In the genomic region with DNA sequence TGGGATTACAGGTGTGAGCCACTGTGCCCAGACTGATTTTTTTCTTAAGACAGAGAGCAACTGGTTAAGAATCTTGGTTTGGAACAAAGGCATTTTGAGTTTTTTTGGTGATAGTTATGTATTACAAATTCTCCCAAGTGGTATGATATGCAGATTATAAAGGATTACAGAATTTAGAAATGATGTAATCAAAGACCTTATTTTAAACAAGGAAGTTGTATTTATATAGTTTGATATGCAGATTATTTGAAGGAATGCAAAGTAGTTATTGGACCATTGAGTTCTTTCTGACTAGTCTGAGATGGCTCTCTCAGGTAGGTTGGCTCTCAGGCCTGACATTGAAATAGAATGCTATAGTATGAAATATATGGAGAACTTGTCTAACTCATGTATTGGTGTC, we compare ENCODE assay signal across 28 cellular contexts. TPM values are rescaled to one million over a fixed set of nuclear protein-coding genes. Genes with fewer than 3 reads are reported as not detected.
A peak's percentile ranks its signal among the peaks of the same experiment; 100 is the strongest.
DNase-seq lines count a peak whose midpoint lies in the region; ATAC-seq, FAIRE-seq and TF ChIP-seq lines count a peak whose summit lies in the region.
"Had no signal": no experiment of that assay in that cellular context is flagged by ENCODE, and none has a peak within 500 bp of the region (broad histone marks: within the 10 kb centered on the region; RNA-seq: fewer than 3 reads in every experiment).

No MANE protein-coding gene starts in this region.

- H2AFZ ChIP-seq in HepG2 (ENCODE audit: low read length): no peak overlapping the region

- H3K36me3 ChIP-seq in HepG2 (replicated peaks in 1 of 2; ENCODE audit: control insufficient read depth in 1 of 2, insufficient read depth in 2 of 2, low read length in 2 of 2) (peaks cover 3 to 21% of the 10 kb centered on the region in 2 experiments; a peak in 4 of 5 replicates), right lobe of liver (peaks cover 0 to 15% (median 4%) of the 10 kb centered on the region in 4 donors), small intestine (ENCODE audit: control insufficient read depth in 2 of 2, insufficient read depth in 2 of 2, low read length in 2 of 2) (peaks cover 2 to 11% of the 10 kb centered on the region in 2 donors)

- H3K4me3 Mint-ChIP-seq in T-helper 17 cell: no peak overlapping the region
- no peak overlapping the region for H3K4me3 Mint-ChIP-seq in central memory CD8-positive, alpha-beta T cell
- H3K4me3 Mint-ChIP-seq: CD14-positive monocyte; CD4-positive, alpha-beta memory T cell; CD8-positive, alpha-beta memory T cell had no signal

- H3K4me2 ChIP-seq in HepG2 (ENCODE audit: low read depth, low read length): no peak overlapping the region
- H3K4me2 ChIP-seq: A549, BLaER1 had no signal

- H3K4me1 ChIP-seq in HepG2 (ENCODE audit: insufficient read depth, low read length) (no peaks in the 10 kb centered on the region), right lobe of liver (peaks cover 0 to 9% (median 0%) of the 10 kb centered on the region in 4 donors), small intestine (ENCODE audit: control insufficient read depth in 2 of 2, insufficient read depth in 1 of 2, low read depth in 1 of 2, low read length in 1 of 2) (no peaks in the 10 kb centered on the region)
- H3K4me1 ChIP-seq: BE2C, BLaER1 had no signal

- H3K27me3 Mint-ChIP-seq in T-helper 17 cell: no peaks in the 10 kb centered on the region
- H3K27me3 Mint-ChIP-seq in central memory CD8-positive, alpha-beta T cell: no peaks in the 10 kb centered on the region
- H3K27me3 Mint-ChIP-seq: CD4-positive, alpha-beta memory T cell; CD8-positive, alpha-beta memory T cell had no signal

- in situ Hi-C loops in HepG2 (cut with HindIII; ENCODE audit: extremely low pct_ligation_motif_present, low pct_unique_long_range_greater_than_20kb): no loop called here
- in situ Hi-C loops in ACHN (cut with HindIII; ENCODE audit: low pct_ligation_motif_present, low pct_unique_long_range_greater_than_20kb, low sequenced_read_pairs): no loop called here

- H3K9me3 ChIP-seq in HepG2 (ENCODE audit: low read length) (no peaks in the 10 kb centered on the region), right lobe of liver (no peaks in the 10 kb centered on the region), T-helper 17 cell (ENCODE audit: control insufficient read depth, low read length, poor library complexity, severe bottlenecking) (no peaks in the 10 kb centered on the region), small intestine (ENCODE audit: control insufficient read depth, low read depth) (no peaks in the 10 kb centered on the region)
- H3K9me3 ChIP-seq: A549, BE2C, BLaER1 had no signal

- intact Hi-C loops in HepG2 (cut with micrococcal nuclease; ENCODE audit: unreplicated experiment): no loop called here
- intact Hi-C loops in right lobe of liver (cut with DNase I): no loop called here

- H4K20me1 ChIP-seq in HepG2 (ENCODE audit: insufficient read depth, low read length): no peaks in the 10 kb centered on the region

- no peak for TF ChIP-seq EP300 in HepG2 (IDR thresholded peaks at IDR 0.05; ENCODE audit: low read depth in 2 of 2, low read length in 2 of 2)
- TF ChIP-seq EP300 in HepG2 (CRISPR knock-in tag; IDR thresholded peaks at IDR 0.05; ENCODE audit: borderline replicate concordance): no peak

- CTCF ChIA-PET in HepG2 (lab: Yijun Ruan, JAX; ENCODE audit: low intra/inter-chr PET ratio, low total read pairs): no interaction called here

- peak overlapping the region; percentile 6 for H3K27ac Mint-ChIP-seq in T-helper 17 cell
- H3K27ac Mint-ChIP-seq in central memory CD8-positive, alpha-beta T cell (ENCODE audit: low read depth): peak overlapping the region; percentile 0
- H3K27ac Mint-ChIP-seq: CD14-positive monocyte had no signal

- BruUV-seq in HepG2 (replicated peaks; lab: Mats Ljungman, UMichigan): no TSS peak

- H3K9ac ChIP-seq in HepG2 (ENCODE audit: insufficient read depth, low read depth, low read length): no peak overlapping the region
- H3K9ac ChIP-seq: BLaER1 had no signal

- DNase-seq in HepG2 (ENCODE audit: low spot score) (no peak), right lobe of liver (no peak), T-helper 17 cell (no peak), small intestine (no peak), kidney tubule cell (ENCODE audit: low spot score) (no peak), ACHN (no peak)
- no peak for DNase-seq in central memory CD8-positive, alpha-beta T cell (ENCODE audit: low spot score in 2 of 2)
- DNase-seq: BE2C; C1 segment of cervical spinal cord; CD4-positive, alpha-beta memory T cell; CD4-positive, CD25-positive, alpha-beta regulatory T cell; CD8-positive, alpha-beta memory T cell; COR-L47; DMS 273 treated with DMSO at 0.1 percent for 48 hours; DMS153; DMS53; DMS79; DND-41; EL; GDM1 had no signal

- no peak for TF ChIP-seq RAD21 in HepG2 (CRISPR knock-in tag; IDR thresholded peaks at IDR 0.05)

- H3K9me3 Mint-ChIP-seq in central memory CD8-positive, alpha-beta T cell: no peaks in the 10 kb centered on the region
- H3K9me3 Mint-ChIP-seq: CD4-positive, alpha-beta memory T cell; CD4-positive, CD25-positive, alpha-beta regulatory T cell; CD8-positive, alpha-beta memory T cell had no signal

- no peak for TF ChIP-seq POLR2A in HepG2 (IDR thresholded peaks at IDR 0.05; ENCODE audit: insufficient read depth in 1 of 2, low read depth in 2 of 2, low read length in 2 of 2)
- no peak for TF ChIP-seq POLR2A in right lobe of liver (IDR thresholded peaks at IDR 0.05)

- no peak for TF ChIP-seq CTCF in HepG2 (CRISPR knock-in tag; IDR thresholded peaks at IDR 0.05)
- TF ChIP-seq CTCF in right lobe of liver (IDR thresholded peaks at IDR 0.05): no peak

- ATAC-seq in HepG2: no peak
- ATAC-seq in right lobe of liver: no peak
- no peak for ATAC-seq in T-helper 17 cell
- ATAC-seq in central memory CD8-positive, alpha-beta T cell (replicated peaks; ENCODE audit: extremely low read depth, poor library complexity, severe bottlenecking): no peak
- ATAC-seq: A549, GM12878 had no signal

- no peak for FAIRE-seq in HepG2 (lab: Jason Lieb, UNC)
- no peak for FAIRE-seq in small intestine (lab: Jason Lieb, UNC)
- FAIRE-seq: A549, GM12878, GM12892, GM18507 had no signal

- H3K27ac ChIP-seq in HepG2 (ENCODE audit: extremely low read length, insufficient read depth, low read length) (no peak overlapping the region), right lobe of liver (no peak overlapping the region), small intestine (ENCODE audit: low read depth in 1 of 2, low read length in 1 of 2) (no peak overlapping the region)
- H3K27ac ChIP-seq: 22Rv1, A549, BLaER1 had no signal

- peaks cover 4% of the 10 kb centered on the region for H3K79me2 ChIP-seq in HepG2 (ENCODE audit: insufficient read depth, low read length)

- no peak overlapping the region for H3K4me3 ChIP-seq in HepG2 (replicated peaks in 1 of 3; ENCODE audit: insufficient read depth in 1 of 3, low read depth in 2 of 3, low read length in 3 of 3)
- no peak overlapping the region for H3K4me3 ChIP-seq in right lobe of liver
- H3K4me3 ChIP-seq in small intestine (ENCODE audit: low read depth in 1 of 2, low read length in 2 of 2): no peak overlapping the region
- H3K4me3 ChIP-seq: A549, BLaER1, GM12878 had no signal

- POLR2A ChIA-PET in HepG2 (lab: Yijun Ruan, JAX): no interaction called here

- H3K36me3 Mint-ChIP-seq in T-helper 17 cell (ENCODE audit: low read depth): peaks cover 26% of the 10 kb centered on the region
- peaks cover 39% of the 10 kb centered on the region for H3K36me3 Mint-ChIP-seq in central memory CD8-positive, alpha-beta T cell (ENCODE audit: insufficient read depth)

- peaks cover 33% of the 10 kb centered on the region for H3K4me1 Mint-ChIP-seq in T-helper 17 cell
- peaks cover 42% of the 10 kb centered on the region for H3K4me1 Mint-ChIP-seq in central memory CD8-positive, alpha-beta T cell

- H3K27me3 ChIP-seq in HepG2 (ENCODE audit: control insufficient read depth in 1 of 2, insufficient read depth in 2 of 2, low read length in 2 of 2): no peaks in the 10 kb centered on the region
- no peaks in the 10 kb centered on the region for H3K27me3 ChIP-seq in right lobe of liver
- H3K27me3 ChIP-seq in small intestine (ENCODE audit: control insufficient read depth in 2 of 2, insufficient read depth in 2 of 2, low read length in 2 of 2): no peaks in the 10 kb centered on the region
- H3K27me3 ChIP-seq: BE2C, BLaER1 had no signal

RNA-seq across cellular contexts. Expression of gene AATF, which starts 34.9 kb away (rescaled TPM):
- total RNA-seq in HepG2 (2016; rRNA removed; fragmentation: Illumina TruSeq; extraction: Trizol): 53.3 and 58.1 TPM in 2 replicates
- total RNA-seq in HepG2 (2016; cell fraction: cytosol; rRNA removed; fragmentation: Illumina TruSeq; extraction: Trizol; ENCODE audit: low read depth): 22.9 and 24.6 TPM in 2 replicates
- total RNA-seq in HepG2 (2016; cell fraction: insoluble cytoplasmic fraction; rRNA removed; fragmentation: Illumina TruSeq; extraction: Trizol): 54.6 and 57.3 TPM in 2 replicates
- 20.4 and 22.0 TPM in 2 replicates for total RNA-seq in HepG2 (2016; cell fraction: membrane; rRNA removed; fragmentation: Illumina TruSeq; extraction: Trizol)
- total RNA-seq in HepG2 (2016; cell fraction: nucleus; rRNA removed; fragmentation: Illumina TruSeq; extraction: Trizol): 24.9 and 25.3 TPM in 2 replicates
- 9.1 and 9.8 TPM in 2 replicates for polyA plus RNA-seq in HepG2 (2011; rRNA removed)
- 5.9 and 7.0 TPM in 2 replicates for polyA plus RNA-seq in HepG2 (2011; cell fraction: cytosol; rRNA removed)
- polyA plus RNA-seq in HepG2 (2011; cell fraction: nucleus; rRNA removed): 5.9 and 6.1 TPM in 2 replicates
- polyA plus RNA-seq in HepG2 (2012): 25.3 and 27.5 TPM in 2 replicates
- polyA plus RNA-seq in HepG2 (2016; cell fraction: cytosol; fragmentation: Illumina TruSeq; extraction: Trizol; ENCODE audit: low read depth): 10.2 and 11.6 TPM in 2 replicates
- 66.2 and 74.8 TPM in 2 replicates for polyA plus RNA-seq in HepG2 (2016; cell fraction: insoluble cytoplasmic fraction; fragmentation: Illumina TruSeq; extraction: Trizol; ENCODE audit: low read depth)
- polyA plus RNA-seq in HepG2 (2016; cell fraction: membrane; fragmentation: Illumina TruSeq; extraction: Trizol; ENCODE audit: low read depth): 14.2 and 18.0 TPM in 2 replicates
- polyA plus RNA-seq in HepG2 (2016; cell fraction: nucleus; fragmentation: Illumina TruSeq; extraction: Trizol; ENCODE audit: insufficient read depth, low read depth): 37.9 and 39.6 TPM in 2 replicates
- 11.9 and 35.7 TPM in 2 replicates for polyA minus RNA-seq in HepG2 (2011; rRNA and poly(A)+ RNA removed; ENCODE audit: low replicate concordance)
- 11.3 and 12.7 TPM in 2 replicates for polyA minus RNA-seq in HepG2 (2011; cell fraction: cytosol; rRNA and poly(A)+ RNA removed)
- 10.6 and 15.5 TPM in 2 replicates for polyA minus RNA-seq in HepG2 (2011; cell fraction: nucleus; rRNA and poly(A)+ RNA removed)
- 10 to 100 TPM; 13.2 to 19.5 (median 16.7) TPM for total RNA-seq in right lobe of liver
- total RNA-seq in T-helper 17 cell: 10 to 100 TPM; 47.8 to 56.3 TPM
- polyA plus RNA-seq in small intestine: 10 to 100 TPM; 33.2 to 50.5 (median 34.4) TPM

RNA-seq across cellular contexts. Expression of gene LHX1, which starts 46.3 kb away (rescaled TPM):
- total RNA-seq in HepG2 (2016; rRNA removed; fragmentation: Illumina TruSeq; extraction: Trizol) (not detected in 2 replicates), right lobe of liver (not detected), T-helper 17 cell (not detected)
- total RNA-seq in HepG2 (2016; cell fraction: cytosol; rRNA removed; fragmentation: Illumina TruSeq; extraction: Trizol; ENCODE audit: low read depth): not detected in 2 replicates
- total RNA-seq in HepG2 (2016; cell fraction: insoluble cytoplasmic fraction; rRNA removed; fragmentation: Illumina TruSeq; extraction: Trizol): not detected in 2 replicates
- not detected in 2 replicates for total RNA-seq in HepG2 (2016; cell fraction: membrane; rRNA removed; fragmentation: Illumina TruSeq; extraction: Trizol)
- not detected in 2 replicates for total RNA-seq in HepG2 (2016; cell fraction: nucleus; rRNA removed; fragmentation: Illumina TruSeq; extraction: Trizol)
- polyA plus RNA-seq in HepG2 (2011; rRNA removed) (not detected in 2 replicates), small intestine (not detected)
- polyA plus RNA-seq in HepG2 (2011; cell fraction: cytosol; rRNA removed): not detected in 2 replicates
- polyA plus RNA-seq in HepG2 (2011; cell fraction: nucleus; rRNA removed): not detected in 2 replicates
- polyA plus RNA-seq in HepG2 (2012): not detected in 2 replicates
- polyA plus RNA-seq in HepG2 (2016; cell fraction: cytosol; fragmentation: Illumina TruSeq; extraction: Trizol; ENCODE audit: low read depth): not detected in 2 replicates
- polyA plus RNA-seq in HepG2 (2016; cell fraction: insoluble cytoplasmic fraction; fragmentation: Illumina TruSeq; extraction: Trizol; ENCODE audit: low read depth): not detected in 2 replicates
- polyA plus RNA-seq in HepG2 (2016; cell fraction: membrane; fragmentation: Illumina TruSeq; extraction: Trizol; ENCODE audit: low read depth): not detected in 2 replicates
- polyA plus RNA-seq in HepG2 (2016; cell fraction: nucleus; fragmentation: Illumina TruSeq; extraction: Trizol; ENCODE audit: insufficient read depth, low read depth): not detected in 2 replicates
- 0.07 TPM in 1 of 2 replicates, not detected in the other for polyA minus RNA-seq in HepG2 (2011; rRNA and poly(A)+ RNA removed; ENCODE audit: low replicate concordance)
- polyA minus RNA-seq in HepG2 (2011; cell fraction: cytosol; rRNA and poly(A)+ RNA removed): not detected in 2 replicates
- polyA minus RNA-seq in HepG2 (2011; cell fraction: nucleus; rRNA and poly(A)+ RNA removed): not detected in 2 replicates
- total RNA-seq: CD4-positive, alpha-beta memory T cell; CD4-positive, CD25-positive, alpha-beta regulatory T cell; GM12878 had no signal
- polyA plus RNA-seq: AG04450; CD14-positive monocyte; CD4-positive, alpha-beta memory T cell; CD8-positive, alpha-beta memory T cell; GM12878 had no signal
